ENCODE assay signal across 1 cellular context in the genomic region with DNA sequence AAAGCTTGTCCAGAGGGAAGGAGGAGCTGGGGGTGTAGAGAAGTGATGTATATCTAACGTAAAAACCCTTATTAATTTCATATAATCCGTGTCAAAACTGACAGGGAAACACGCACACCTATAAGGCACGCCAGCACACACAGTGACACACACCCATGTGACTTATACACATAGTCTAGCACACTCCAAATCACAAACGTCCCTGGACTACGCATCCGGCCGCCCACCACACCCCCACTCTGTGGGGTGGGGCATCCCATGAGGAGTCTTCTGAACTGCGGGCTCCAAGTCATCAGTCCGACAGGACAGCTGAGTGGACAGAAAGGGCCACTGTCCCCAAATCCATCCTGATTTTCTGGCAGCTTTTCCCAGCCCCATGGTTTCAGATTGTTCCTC.
TF ChIP-seq lines count a peak whose summit lies in the region.

No MANE protein-coding gene starts in this region.

TF ChIP-seq in endothelial cell of umbilical vein, 7 proteins besides CTCF, POLR2A, EP300 and RAD21:
- TF ChIP-seq MYC (IDR thresholded peaks at IDR 0.05; ENCODE audit: low read depth, low read length): peak; percentile 30
- no peak for TF ChIP-seq MAX (IDR thresholded peaks at IDR 0.05; ENCODE audit: insufficient read depth, insufficient read length)
- no peak for TF ChIP-seq JUN (IDR thresholded peaks at IDR 0.05; ENCODE audit: borderline replicate concordance, insufficient read depth, insufficient read length, low read depth)
